18 cellular contexts compared by ENCODE assay signal in the genomic region with DNA sequence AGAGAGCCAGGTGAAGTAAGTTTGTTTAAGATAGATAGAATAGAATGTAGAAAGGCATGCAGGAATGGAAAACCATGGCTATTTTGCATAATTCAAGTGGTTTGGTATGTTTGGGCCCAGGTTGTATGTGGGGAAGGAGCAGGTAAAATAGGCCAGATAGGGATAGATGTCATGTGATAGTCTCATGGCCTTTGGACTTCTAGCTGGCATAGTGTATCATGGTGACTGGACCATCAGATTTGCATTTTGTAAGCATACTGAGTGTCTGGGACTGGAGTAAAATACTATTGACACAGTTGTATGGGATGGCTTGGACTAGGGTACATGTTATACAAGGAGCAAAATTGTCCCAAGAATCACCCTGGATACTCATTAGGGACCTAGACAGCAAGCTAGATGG.
"Had no signal": no experiment of that assay in that cellular context is flagged by ENCODE, and none has a peak within 500 bp of the region (broad histone marks: within the 10 kb centered on the region; RNA-seq: fewer than 3 reads in every experiment).

No MANE protein-coding gene starts in this region.

- DNase-seq: activated B cell treated with CpG ODN at 0.5 μM for 24 hours; activated CD4-positive, alpha-beta memory T cell treated with anti-CD3 and anti-CD28 coated beads for 36 hours; activated CD4-positive, alpha-beta T cell treated with anti-CD3 and anti-CD28 coated beads for 4 hours; activated CD8-positive, alpha-beta memory T cell treated with anti-CD3 and anti-CD28 coated beads, Interleukin-2, amount 10 ng/mL, durations not matched to agents 7 days and 5 days; activated naive CD4-positive, alpha-beta T cell treated with anti-CD3 and anti-CD28 coated beads for 36 hours; heart left ventricle; left ventricle myocardium superior; mesendoderm; stimulated activated CD4-positive, alpha-beta T cell treated with anti-CD3 and anti-CD28 coated beads, Interleukin-4, amount 100 ng/mL, for 24 hours; stimulated activated naive B cell treated with anti-CD40 and anti-IgM and Interleukin-4, amounts not matched to agents 10 μg/mL and 1 μg/mL and 100 μg/mL, for 72 hours; SW 1271 had no signal

- H3K4me3 ChIP-seq: ascending aorta, coronary artery, gastroesophageal sphincter, heart left ventricle had no signal

- ATAC-seq: activated CD8-positive, alpha-beta memory T cell treated with anti-CD3 and anti-CD28 coated beads, Interleukin-2, amount 10 ng/mL, durations not matched to agents 7 days and 5 days; gastroesophageal sphincter; heart left ventricle; left ventricle myocardium superior; natural killer cell treated with Interleukin-12 subunit alpha and Interleukin-12 subunit beta and Interleukin-15 and Interleukin-18, amount 100 ng/mL, for 72 hours; sciatic nerve; stimulated activated naive B cell treated with anti-CD40 and anti-IgM and Interleukin-4, amounts not matched to agents 10 μg/mL and 1 μg/mL and 100 μg/mL, for 72 hours had no signal

- H3K27me3 ChIP-seq: ascending aorta, gastroesophageal sphincter, heart left ventricle had no signal

- H3K4me3 Mint-ChIP-seq: activated B cell treated with CpG ODN at 0.5 μM for 24 hours; activated CD4-positive, alpha-beta memory T cell treated with anti-CD3 and anti-CD28 coated beads for 36 hours; activated CD8-positive, alpha-beta memory T cell treated with anti-CD3 and anti-CD28 coated beads, Interleukin-2, amount 10 ng/mL, durations not matched to agents 7 days and 5 days; activated naive CD4-positive, alpha-beta T cell treated with anti-CD3 and anti-CD28 coated beads for 36 hours; natural killer cell treated with Interleukin-12 subunit alpha and Interleukin-12 subunit beta and Interleukin-15 and Interleukin-18, amount 100 ng/mL, for 72 hours; stimulated activated naive B cell treated with anti-CD40 and anti-IgM and Interleukin-4, amounts not matched to agents 10 μg/mL and 1 μg/mL and 100 μg/mL, for 72 hours; T-helper 2 cell treated with Interferon-gamma antibody and Interleukin-4, amounts not matched to agents 5 μg/mL and 100 μg/mL, for 36 hours had no signal

- H3K9me3 ChIP-seq: ascending aorta, gastroesophageal sphincter, heart left ventricle had no signal

- H3K4me1 ChIP-seq: gastroesophageal sphincter, parathyroid adenoma had no signal

- H3K27ac Mint-ChIP-seq: activated B cell treated with CpG ODN at 0.5 μM for 24 hours; activated CD4-positive, alpha-beta memory T cell treated with anti-CD3 and anti-CD28 coated beads for 36 hours; activated CD8-positive, alpha-beta memory T cell treated with anti-CD3 and anti-CD28 coated beads, Interleukin-2, amount 10 ng/mL, durations not matched to agents 7 days and 5 days; activated naive CD4-positive, alpha-beta T cell treated with anti-CD3 and anti-CD28 coated beads for 36 hours; natural killer cell treated with Interleukin-12 subunit alpha and Interleukin-12 subunit beta and Interleukin-15 and Interleukin-18, amount 100 ng/mL, for 72 hours; stimulated activated naive B cell treated with anti-CD40 and anti-IgM and Interleukin-4, amounts not matched to agents 10 μg/mL and 1 μg/mL and 100 μg/mL, for 72 hours; T-helper 2 cell treated with Interferon-gamma antibody and Interleukin-4, amounts not matched to agents 5 μg/mL and 100 μg/mL, for 36 hours had no signal

- H3K27ac ChIP-seq: ascending aorta, coronary artery, gastroesophageal sphincter, heart left ventricle, parathyroid adenoma had no signal

- H3K9me3 Mint-ChIP-seq: activated B cell treated with CpG ODN at 0.5 μM for 24 hours; activated CD4-positive, alpha-beta memory T cell treated with anti-CD3 and anti-CD28 coated beads for 36 hours; activated naive CD4-positive, alpha-beta T cell treated with anti-CD3 and anti-CD28 coated beads for 36 hours; natural killer cell treated with Interleukin-12 subunit alpha and Interleukin-12 subunit beta and Interleukin-15 and Interleukin-18, amount 100 ng/mL, for 72 hours; stimulated activated naive B cell treated with anti-CD40 and anti-IgM and Interleukin-4, amounts not matched to agents 10 μg/mL and 1 μg/mL and 100 μg/mL, for 72 hours; T-helper 2 cell treated with Interferon-gamma antibody and Interleukin-4, amounts not matched to agents 5 μg/mL and 100 μg/mL, for 36 hours had no signal

- H3K27me3 Mint-ChIP-seq: activated B cell treated with CpG ODN at 0.5 μM for 24 hours; activated CD4-positive, alpha-beta memory T cell treated with anti-CD3 and anti-CD28 coated beads for 36 hours; activated CD8-positive, alpha-beta memory T cell treated with anti-CD3 and anti-CD28 coated beads, Interleukin-2, amount 10 ng/mL, durations not matched to agents 7 days and 5 days; natural killer cell treated with Interleukin-12 subunit alpha and Interleukin-12 subunit beta and Interleukin-15 and Interleukin-18, amount 100 ng/mL, for 72 hours; stimulated activated naive B cell treated with anti-CD40 and anti-IgM and Interleukin-4, amounts not matched to agents 10 μg/mL and 1 μg/mL and 100 μg/mL, for 72 hours had no signal
